1 cellular context compared by ENCODE assay signal in the genomic region with DNA sequence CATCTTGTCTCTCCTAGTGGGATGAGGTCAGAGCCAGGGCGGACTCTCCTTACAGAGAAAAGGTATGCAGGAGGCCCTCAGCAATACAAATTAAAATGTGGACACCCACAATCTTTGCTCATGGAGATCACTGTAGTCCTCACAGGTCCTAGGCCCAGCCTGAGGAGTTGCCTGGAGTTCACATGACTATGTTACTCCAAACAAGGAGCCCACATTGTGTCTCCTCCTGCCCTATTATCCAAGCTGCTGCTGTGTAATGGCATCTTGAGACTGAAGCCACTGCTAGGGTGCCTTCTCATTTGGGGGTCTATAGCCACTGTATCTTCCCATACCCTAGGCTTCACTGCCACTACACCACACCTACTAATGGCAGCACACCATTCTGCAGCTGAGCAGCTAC.
TF ChIP-seq lines count a peak whose summit lies in the region.

No MANE protein-coding gene starts in this region.

TF ChIP-seq in A549, 52 proteins besides CTCF, POLR2A, EP300 and RAD21:
- no peak for TF ChIP-seq NPAS2 (CRISPR knock-in tag; IDR thresholded peaks at IDR 0.05; ENCODE audit: borderline replicate concordance)
- TF ChIP-seq SREBF2 (IDR thresholded peaks at IDR 0.05) = no peak
- TF ChIP-seq, protein P1, sequence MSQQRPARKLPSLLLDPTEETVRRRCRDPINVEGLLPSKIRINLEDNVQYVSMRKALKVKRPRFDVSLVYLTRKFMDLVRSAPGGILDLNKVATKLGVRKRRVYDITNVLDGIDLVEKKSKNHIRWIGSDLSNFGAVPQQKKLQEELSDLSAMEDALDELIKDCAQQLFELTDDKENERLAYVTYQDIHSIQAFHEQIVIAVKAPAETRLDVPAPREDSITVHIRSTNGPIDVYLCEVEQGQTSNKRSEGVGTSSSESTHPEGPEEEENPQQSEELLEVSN (IDR thresholded peaks at IDR 0.05; ENCODE audit: borderline replicate concordance, low read depth) = no peak
- TF ChIP-seq, protein P2, sequence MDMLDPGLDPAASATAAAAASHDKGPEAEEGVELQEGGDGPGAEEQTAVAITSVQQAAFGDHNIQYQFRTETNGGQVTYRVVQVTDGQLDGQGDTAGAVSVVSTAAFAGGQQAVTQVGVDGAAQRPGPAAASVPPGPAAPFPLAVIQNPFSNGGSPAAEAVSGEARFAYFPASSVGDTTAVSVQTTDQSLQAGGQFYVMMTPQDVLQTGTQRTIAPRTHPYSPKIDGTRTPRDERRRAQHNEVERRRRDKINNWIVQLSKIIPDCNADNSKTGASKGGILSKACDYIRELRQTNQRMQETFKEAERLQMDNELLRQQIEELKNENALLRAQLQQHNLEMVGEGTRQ (IDR thresholded peaks at IDR 0.05) = no peak
- no peak for TF ChIP-seq MYC (IDR thresholded peaks at IDR 0.05; ENCODE audit: borderline replicate concordance, low read length)
- no peak for TF ChIP-seq ESRRA (IDR thresholded peaks at IDR 0.05; ENCODE audit: borderline replicate concordance, low read length)
- TF ChIP-seq HDAC2 (IDR thresholded peaks at IDR 0.05) = no peak
